ENCODE assay signal across 8 cellular contexts in genomic region chr3:114056130-114057010, GRCh38. TPM values are rescaled to one million over a fixed set of nuclear protein-coding genes. Genes with fewer than 3 reads are reported as not detected.
DNase-seq lines count a peak whose midpoint lies in the region; ATAC-seq and TF ChIP-seq lines count a peak whose summit lies in the region.

A gene with protein sequence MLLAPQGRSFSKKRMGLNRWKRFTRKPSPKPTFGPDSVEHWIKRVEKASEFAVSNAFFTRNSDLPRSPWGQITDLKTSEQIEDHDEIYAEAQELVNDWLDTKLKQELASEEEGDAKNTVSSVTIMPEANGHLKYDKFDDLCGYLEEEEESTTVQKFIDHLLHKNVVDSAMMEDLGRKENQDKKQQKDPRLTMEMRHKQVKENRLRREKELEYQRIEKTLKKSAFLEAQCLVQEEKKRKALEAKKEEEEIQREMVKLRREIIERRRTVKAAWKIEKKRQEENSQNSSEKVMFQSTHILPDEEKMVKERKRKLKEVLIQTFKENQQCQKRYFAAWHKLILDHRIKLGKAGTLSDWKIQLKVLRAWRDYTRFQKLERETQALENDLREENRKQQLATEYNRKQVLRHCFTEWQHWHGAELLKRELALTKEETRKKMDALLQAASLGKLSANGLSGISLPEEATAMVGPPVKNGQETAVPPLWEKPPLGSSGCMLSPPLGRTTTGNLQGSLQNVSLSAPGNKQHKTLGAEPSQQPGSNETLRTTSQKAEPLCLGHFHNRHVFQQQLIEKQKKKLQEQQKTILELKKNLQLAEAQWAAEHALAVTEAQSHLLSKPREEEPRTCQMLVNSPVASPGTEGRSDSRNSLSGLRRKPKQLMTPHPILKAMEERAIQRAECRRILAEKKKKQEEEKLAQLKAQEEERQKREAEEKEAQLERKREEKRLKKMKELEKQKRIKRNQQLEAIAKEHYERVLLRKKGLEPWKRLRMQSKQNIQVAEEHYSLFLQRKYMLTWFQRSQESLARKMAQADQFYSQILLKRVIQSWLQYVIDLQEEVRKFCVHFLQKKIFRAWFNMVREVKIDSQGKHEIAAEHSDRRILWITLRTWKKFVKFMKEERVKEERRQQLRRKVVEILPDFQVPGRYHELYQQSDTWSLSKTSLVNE (minus strand): TSS chr3:114056526. CDS start chr3:114056466, 60 bp downstream.
QTRT2 (plus strand) TSS chr3:114056737; CDS start chr3:114065258, 8,521 bp downstream.

- H3K9ac ChIP-seq in mammary epithelial cell (ENCODE audit: insufficient read depth, low read length), result peak within 1 kb of the TSS; percentile 96
- peak within 1 kb of the TSS; percentile 86 for H3K9ac ChIP-seq in iPS-20b (ENCODE audit: low read depth, low read length)
- peak within 1 kb of the TSS; percentile 79 to 82 (median 81) for H3K9ac ChIP-seq in skeletal muscle tissue (ENCODE audit: low read depth in 1 of 3, low read length in 3 of 3)

- CTCF ChIA-PET in AG04449 (lab: Yijun Ruan, JAX), result interaction anchor here (0.9 to 1.9 kb wide), 3 partner anchors 21 to 212 kb away, joined by 3 to 8 read pairs (median 7); no protein-coding TSS in a partner anchor
- CTCF ChIA-PET in mammary epithelial cell (lab: Charles Lee; ENCODE audit: low non-redundant PET), result interaction anchor here (0.5 kb wide), 1 partner anchor 221 kb away, joined by 9 read pairs; no protein-coding TSS in a partner anchor

- peak within 1 kb of the TSS; percentile 93 for H2AFZ ChIP-seq in mammary epithelial cell (ENCODE audit: low read depth, low read length)

- peaks cover 52% of the 10 kb centered on the region for H3K79me2 ChIP-seq in mammary epithelial cell (ENCODE audit: insufficient read depth, low read length)

- in situ Hi-C loops in mammary epithelial cell (cut with MboI; ENCODE audit: low sequenced_read_pairs in 2 of 2), result no loop called here

- H3K27ac ChIP-seq in VCaP (peak within 1 kb of the TSS; percentile 61), mammary epithelial cell (ENCODE audit: insufficient read depth, low read depth, low read length) (peak within 1 kb of the TSS; percentile 97), iPS-20b (ENCODE audit: low read length) (peak within 1 kb of the TSS; percentile 55), skeletal muscle tissue (ENCODE audit: low read depth, low read length) (peak within 1 kb of the TSS; percentile 72)

- H3K27me3 ChIP-seq in mammary epithelial cell (ENCODE audit: insufficient read depth, low read length) (no peaks in the 10 kb centered on the region), iPS-20b (ENCODE audit: insufficient read depth, low read length) (no peaks in the 10 kb centered on the region), skeletal muscle tissue (ENCODE audit: control insufficient read depth in 3 of 3, insufficient read depth in 3 of 3, low read length in 3 of 3) (no peaks in the 10 kb centered on the region)

- peak; percentile 97 for ATAC-seq in GM18873 (IDR thresholded peaks at IDR 0.05; ENCODE audit: low FRiP score, unreplicated experiment)
- ATAC-seq in HG03135 (IDR thresholded peaks at IDR 0.05; ENCODE audit: unreplicated experiment), result peak; percentile 98

- H3K4me1 ChIP-seq in mammary epithelial cell (ENCODE audit: insufficient read depth, low read length), result peaks cover 5% of the 10 kb centered on the region
- H3K4me1 ChIP-seq in iPS-20b (ENCODE audit: insufficient read depth, low read length), result peaks cover 9% of the 10 kb centered on the region; the same call in 1 of the 2 replicates
- peaks cover 2 to 14% (median 11%) of the 10 kb centered on the region in 3 donors for H3K4me1 ChIP-seq in skeletal muscle tissue (ENCODE audit: control insufficient read depth in 3 of 3, insufficient read depth in 3 of 3, low read length in 3 of 3)

- intact Hi-C loops in mammary epithelial cell (cut with micrococcal nuclease), result loop anchor here (2.0 kb wide), 1 partner anchor 218 kb away; the partner anchor contains the start of gene GRAMD1C

- H3K9me3 ChIP-seq in mammary epithelial cell (replicated peaks; ENCODE audit: insufficient read depth, low read length) (no peaks in the 10 kb centered on the region), iPS-20b (ENCODE audit: insufficient read depth, low read depth, low read length) (no peaks in the 10 kb centered on the region), skeletal muscle tissue (ENCODE audit: control insufficient read depth in 3 of 3, low read length in 3 of 3) (no peaks in the 10 kb centered on the region)

- H3K4me3 ChIP-seq in AG04449 (ENCODE audit: low read depth, low read length) (peak within 1 kb of the TSS; percentile 95), mammary epithelial cell (replicated peaks in 1 of 3; ENCODE audit: insufficient read depth in 1 of 3, low read depth in 2 of 3, low read length in 3 of 3) (peak within 1 kb of the TSS; percentile 70 to 86 (median 75)), iPS-20b (ENCODE audit: low read length) (peak within 1 kb of the TSS; percentile 88), skeletal muscle tissue (ENCODE audit: low read length in 3 of 3) (peak within 1 kb of the TSS; percentile 93 to 99 (median 98))

- dilution Hi-C loops in mammary epithelial cell (cut with HindIII; ENCODE audit: low sequenced_read_pairs), result no loop called here

- no peaks in the 10 kb centered on the region for H3K36me3 ChIP-seq in mammary epithelial cell (ENCODE audit: insufficient read depth, low read length)
- peaks cover 20% of the 10 kb centered on the region for H3K36me3 ChIP-seq in iPS-20b (ENCODE audit: insufficient read depth, low read depth, low read length)
- peaks cover 0 to 3% (median 0%) of the 10 kb centered on the region in 3 donors for H3K36me3 ChIP-seq in skeletal muscle tissue (ENCODE audit: control insufficient read depth in 3 of 3, insufficient read depth in 3 of 3, low read length in 3 of 3)

- TF ChIP-seq CTCF in AG04449 (IDR thresholded peaks at IDR 0.05; ENCODE audit: insufficient read depth, low read length, missing control alignments) (no peak), VCaP (conservative IDR thresholded peaks at IDR 0.05) (no peak), mammary epithelial cell (conservative IDR thresholded peaks at IDR 0.05 in 1 of 2, IDR thresholded peaks at IDR 0.05 in 1 of 2; ENCODE audit: extremely low read depth in 1 of 2, insufficient read depth in 1 of 2, low read depth in 1 of 2, low read length in 2 of 2) (no peak)

- no TSS peak for BruUV-seq in mammary epithelial cell (replicated peaks; lab: Mats Ljungman, UMichigan)

- H4K20me1 ChIP-seq in mammary epithelial cell (ENCODE audit: insufficient read depth, low read length), result no peaks in the 10 kb centered on the region

- 2% methylated on average over 33 of the region's 49 CpGs for WGBS in mammary epithelial cell (ENCODE audit: low coverage, missing lambda C conversion rate)

- peak; percentile 95 for DNase-seq in AG04449 (ENCODE audit: low read depth, low spot score)
- peak; percentile 100 for DNase-seq in NCI-H2196 (lab: John Stamatoyannopoulos, UW; ENCODE audit: unreplicated experiment)
- DNase-seq in mammary epithelial cell, result peak; percentile 99

- POLR2A ChIA-PET in AG04449 (lab: Yijun Ruan, JAX), result interaction anchor here (0.7 kb wide), 2 partner anchors 218 to 311 kb away, joined by 3 to 4 read pairs; partner anchors contain the start of gene GRAMD1C

- peak within 1 kb of the TSS; percentile 90 for H3K4me2 ChIP-seq in mammary epithelial cell (ENCODE audit: insufficient read depth, low read depth, low read length)

RNA-seq across cellular contexts. Expression of the first gene that starts in this region (rescaled TPM):
- 1 to 10 TPM; 4.0 to 4.2 TPM for total RNA-seq in mammary epithelial cell
- polyA plus RNA-seq in mammary epithelial cell, result 1.3 TPM
- polyA minus RNA-seq in mammary epithelial cell, result not detected
- 1.6 TPM for total RNA-seq in skeletal muscle tissue

RNA-seq across cellular contexts. Expression of gene QTRT2, which starts in this region (rescaled TPM):
- total RNA-seq in mammary epithelial cell (10 to 100 TPM; 20.8 to 35.3 TPM), skeletal muscle tissue (18.3 TPM)
- polyA plus RNA-seq in mammary epithelial cell, result 10.8 TPM
- 61.3 TPM for polyA minus RNA-seq in mammary epithelial cell

Comparison
In these comparisons a context has a peak if more than half of its experiments do, and no peak if none do; other contexts are left out.
1. Peak in every context shown above with its lines: DNase-seq, ATAC-seq, H3K4me3 ChIP-seq and H3K27ac ChIP-seq.